ENCODE assay signal across 8 cellular contexts in genomic region chr1:151165738-151166505, GRCh38. TPM values are rescaled to one million over a fixed set of nuclear protein-coding genes. Genes with fewer than 3 reads are reported as not detected.
DNase-seq lines count a peak whose midpoint lies in the region; ATAC-seq and TF ChIP-seq lines count a peak whose summit lies in the region.

TSS of gene LYSMD1 (minus strand) at chr1:151165902. CDS start at chr1:151165258, 644 bp downstream.
TSS of gene SCNM1 (plus strand) at chr1:151166144. CDS start at chr1:151166153, 9 bp downstream.

- H3K9me3 Mint-ChIP-seq in CD4-positive, alpha-beta T cell = no peaks in the 10 kb centered on the region
- no peaks in the 10 kb centered on the region for H3K9me3 Mint-ChIP-seq in activated CD4-positive, alpha-beta memory T cell treated with anti-CD3 and anti-CD28 coated beads, Interleukin-2, amount 10 ng/mL, durations not matched to agents 7 days and 5 days

- under 1% methylated on average over 35 of the region's 38 CpGs for WGBS in right lobe of liver (ENCODE audit: insufficient coverage, low coverage, low lambda C conversion rate, missing lambda C conversion rate)

- H3K36me3 ChIP-seq in duodenal mucosa (ENCODE audit: control insufficient read depth in 1 of 2, insufficient read depth in 2 of 2, low read length in 2 of 2) = peaks cover 3 to 35% of the 10 kb centered on the region in 2 donors
- H3K36me3 ChIP-seq in right lobe of liver = peaks cover 0 to 26% (median 7%) of the 10 kb centered on the region in 4 donors

- peak within 1 kb of the TSS; percentile 89 for H3K27ac Mint-ChIP-seq in CD4-positive, alpha-beta T cell
- H3K27ac Mint-ChIP-seq in activated CD4-positive, alpha-beta memory T cell treated with anti-CD3 and anti-CD28 coated beads, Interleukin-2, amount 10 ng/mL, durations not matched to agents 7 days and 5 days = peak within 1 kb of the TSS; percentile 83

- intact Hi-C loops in CD4-positive, alpha-beta T cell (cut with DNase I, micrococcal nuclease) = loop anchor here in 1 of 2 experiments (2.0 kb wide), 1 partner anchor 233 kb away; the partner anchor contains the start of gene PSMB4
- intact Hi-C loops in right lobe of liver (cut with DNase I) = no loop called here

- H3K27me3 Mint-ChIP-seq in CD4-positive, alpha-beta T cell = no peaks in the 10 kb centered on the region
- no peaks in the 10 kb centered on the region for H3K27me3 Mint-ChIP-seq in activated CD4-positive, alpha-beta memory T cell treated with anti-CD3 and anti-CD28 coated beads, Interleukin-2, amount 10 ng/mL, durations not matched to agents 7 days and 5 days

- POLR2A ChIA-PET in CD4-positive, alpha-beta T cell (lab: Charles Lee) = interaction anchor here (0.6 to 3.6 kb wide), 14 partner anchors 9 to 930 kb away, joined by 3 to 51 read pairs (median 3); partner anchors contain the start of genes PIP5K1A, PSMB4, TMOD4 and TNFAIP8L2
- POLR2A ChIA-PET in activated CD4-positive, alpha-beta memory T cell treated with anti-CD3 and anti-CD28 coated beads, Interleukin-2, amount 10 ng/mL, durations not matched to agents 7 days and 5 days (lab: Charles Lee) = interaction anchor here (0.6 to 4.3 kb wide), 13 partner anchors 9 to 802 kb away, joined by 3 to 37 read pairs (median 4); partner anchors contain the start of genes MINDY1, PSMD4, RPRD2 and TMOD4

- CTCF ChIA-PET in CD4-positive, alpha-beta T cell (lab: Charles Lee) = interaction anchor here (1.0 to 1.3 kb wide), 2 partner anchors 86 to 115 kb away, joined by 4 read pairs; no protein-coding TSS in a partner anchor
- CTCF ChIA-PET in activated CD4-positive, alpha-beta memory T cell treated with anti-CD3 and anti-CD28 coated beads, Interleukin-2, amount 10 ng/mL, durations not matched to agents 7 days and 5 days (lab: Charles Lee) = interaction anchor here (0.6 to 2.4 kb wide), 3 partner anchors 9 to 66 kb away, joined by 4 to 10 read pairs (median 10); partner anchors contain the start of gene TNFAIP8L2

- H3K4me3 Mint-ChIP-seq in CD4-positive, alpha-beta T cell = peak within 1 kb of the TSS; percentile 93
- H3K4me3 Mint-ChIP-seq in activated CD4-positive, alpha-beta memory T cell treated with anti-CD3 and anti-CD28 coated beads, Interleukin-2, amount 10 ng/mL, durations not matched to agents 7 days and 5 days = peak within 1 kb of the TSS; percentile 85

- peak within 1 kb of the TSS; percentile 97 to 98 for H3K4me3 ChIP-seq in duodenal mucosa (ENCODE audit: low read depth in 1 of 2, low read length in 2 of 2)
- H3K4me3 ChIP-seq in right lobe of liver = peak within 1 kb of the TSS; percentile 51 to 72 (median 70)

- TF ChIP-seq CTCF in CD4-positive, alpha-beta T cell (IDR thresholded peaks at IDR 0.05) = no peak
- TF ChIP-seq CTCF in right lobe of liver (IDR thresholded peaks at IDR 0.05) = peak in 1 of 4 donors; percentile 28

- H3K27ac ChIP-seq in CD4-positive, alpha-beta T cell (ENCODE audit: low read depth, low read length) = peak within 1 kb of the TSS; percentile 36
- H3K27ac ChIP-seq in duodenal mucosa (ENCODE audit: low read depth, low read length) = peak within 1 kb of the TSS; percentile 77
- H3K27ac ChIP-seq in right lobe of liver = peak within 1 kb of the TSS; percentile 35 to 76 (median 63)

- H3K9me3 ChIP-seq in CD4-positive, alpha-beta T cell (ENCODE audit: control insufficient read depth, low read length) = no peaks in the 10 kb centered on the region
- H3K9me3 ChIP-seq in duodenal mucosa (ENCODE audit: control insufficient read depth in 1 of 2, low read length in 2 of 2) = no peaks in the 10 kb centered on the region
- H3K9me3 ChIP-seq in right lobe of liver = no peaks in the 10 kb centered on the region

- peak; percentile 20 for TF ChIP-seq POLR2A in right lobe of liver (IDR thresholded peaks at IDR 0.05)

- H3K27me3 ChIP-seq in CD4-positive, alpha-beta T cell (ENCODE audit: control insufficient read depth, insufficient read depth, low read length) = no peaks in the 10 kb centered on the region
- H3K27me3 ChIP-seq in duodenal mucosa (ENCODE audit: control insufficient read depth in 1 of 2, insufficient read depth in 2 of 2, low read length in 2 of 2) = no peaks in the 10 kb centered on the region
- no peaks in the 10 kb centered on the region for H3K27me3 ChIP-seq in right lobe of liver

- H3K4me1 ChIP-seq in duodenal mucosa (ENCODE audit: control insufficient read depth in 1 of 2, insufficient read depth in 2 of 2, low read length in 2 of 2) (peaks cover 22 to 23% of the 10 kb centered on the region in 2 donors), right lobe of liver (peaks cover 0 to 15% (median 7%) of the 10 kb centered on the region in 4 donors)

- peak; percentile 97 for ATAC-seq in CD4-positive, alpha-beta T cell (ENCODE audit: poor library complexity)
- ATAC-seq in GM19452 (IDR thresholded peaks at IDR 0.05; ENCODE audit: unreplicated experiment) (peak; percentile 88), right lobe of liver (peak; percentile 93 to 94 (median 94))

- H3K36me3 Mint-ChIP-seq in CD4-positive, alpha-beta T cell (ENCODE audit: low read depth) = peaks cover 81% of the 10 kb centered on the region
- H3K36me3 Mint-ChIP-seq in activated CD4-positive, alpha-beta memory T cell treated with anti-CD3 and anti-CD28 coated beads, Interleukin-2, amount 10 ng/mL, durations not matched to agents 7 days and 5 days (ENCODE audit: low read depth) = peaks cover 54% of the 10 kb centered on the region

- peaks cover 52% of the 10 kb centered on the region for H3K4me1 Mint-ChIP-seq in CD4-positive, alpha-beta T cell (ENCODE audit: low read depth)
- peaks cover 58% of the 10 kb centered on the region for H3K4me1 Mint-ChIP-seq in activated CD4-positive, alpha-beta memory T cell treated with anti-CD3 and anti-CD28 coated beads, Interleukin-2, amount 10 ng/mL, durations not matched to agents 7 days and 5 days

- peak; percentile 91 to 97 (median 93) for DNase-seq in CD4-positive, alpha-beta T cell
- DNase-seq in HK-2 (ENCODE audit: unreplicated experiment) (peak; percentile 96), NCI-H82 treated with DMSO at 0.1 percent for 48 hours (lab: John Stamatoyannopoulos, UW; ENCODE audit: unreplicated experiment) (peak; percentile 97), right lobe of liver (peak; percentile 94 to 98 (median 98))
- peak; percentile 98 for DNase-seq in activated CD4-positive, alpha-beta memory T cell treated with anti-CD3 and anti-CD28 coated beads, Interleukin-2, amount 10 ng/mL, durations not matched to agents 7 days and 5 days
- peak; percentile 97 for DNase-seq in stimulated activated CD4-positive, alpha-beta T cell treated with anti-CD3 and anti-CD28 coated beads, Interleukin-4, amount 100 ng/mL, for 24 hours

- peak within 1 kb of the TSS; percentile 81 to 90 for H3K9ac ChIP-seq in duodenal mucosa (ENCODE audit: low read depth in 1 of 2, low read length in 2 of 2)

RNA-seq across cellular contexts. Expression of gene LYSMD1, which starts in this region (rescaled TPM):
- total RNA-seq in CD4-positive, alpha-beta T cell = under 1 TPM; 0.55 to 0.67 TPM
- total RNA-seq in activated CD4-positive, alpha-beta memory T cell treated with anti-CD3 and anti-CD28 coated beads, Interleukin-2, amount 10 ng/mL, durations not matched to agents 7 days and 5 days = 1 to 10 TPM; 2.0 to 2.1 TPM
- 1 to 10 TPM; 2.7 to 6.4 (median 4.5) TPM for total RNA-seq in right lobe of liver

RNA-seq across cellular contexts. Expression of gene SCNM1, which starts in this region (rescaled TPM):
- total RNA-seq in CD4-positive, alpha-beta T cell = 10 to 100 TPM; 35.2 to 35.7 TPM
- total RNA-seq in activated CD4-positive, alpha-beta memory T cell treated with anti-CD3 and anti-CD28 coated beads, Interleukin-2, amount 10 ng/mL, durations not matched to agents 7 days and 5 days = 10 to 100 TPM; 63.5 to 67.9 TPM
- 10 to 100 TPM in 2 of 6 experiments, 1 to 10 TPM in 4; 7.5 to 13.2 (median 8.5) TPM for total RNA-seq in right lobe of liver

Comparison
In these comparisons a context has a peak if more than half of its experiments do, and no peak if none do; other contexts are left out.
1. Peak in every context shown above with its lines: DNase-seq, ATAC-seq, H3K4me3 ChIP-seq and H3K27ac ChIP-seq.